Comparison of ENCODE assay signal across 10 cellular contexts in genomic region chrX:106177106-106177981, GRCh38. TPM values are rescaled to one million over a fixed set of nuclear protein-coding genes. Genes with fewer than 3 reads are reported as not detected.
A peak's percentile ranks its signal among the peaks of the same experiment; 100 is the strongest.
DNase-seq lines count a peak whose midpoint lies in the region; ATAC-seq, FAIRE-seq and TF ChIP-seq lines count a peak whose summit lies in the region.
"Had no signal": no experiment of that assay in that cellular context is flagged by ENCODE, and none has a peak within 500 bp of the region (broad histone marks: within the 10 kb centered on the region; RNA-seq: fewer than 3 reads in every experiment).

No MANE protein-coding gene starts in this region.

- peak; percentile 32 for FAIRE-seq in pancreas (lab: Jason Lieb, UNC)

- peak overlapping the region; percentile 66; the same call in 1 of the 2 replicates for H3K9ac ChIP-seq in ES-I3 (ENCODE audit: low read depth, low read length)

- H3K4me3 Mint-ChIP-seq in WTC11 = peak overlapping the region; percentile 80

- intact Hi-C loops in left cardiac atrium (cut with DNase I) = no loop called here
- intact Hi-C loops in pancreas (cut with DNase I) = no loop called here

- peaks cover 4% of the 10 kb centered on the region; the same call in 1 of the 2 replicates for H3K9me3 Mint-ChIP-seq in WTC11

- no peaks in the 10 kb centered on the region for H3K27me3 Mint-ChIP-seq in WTC11 (ENCODE audit: low read depth)

- peaks cover 18% of the 10 kb centered on the region for H3K4me1 Mint-ChIP-seq in WTC11

- CTCF ChIA-PET in WTC11 (lab: Charles Lee) = no interaction called here

- DNase-seq in WTC11 (ENCODE audit: low spot score) = peak; percentile 81
- peak; percentile 71 for DNase-seq in left cardiac atrium
- peak; percentile 24 to 69 (median 42) for DNase-seq in pancreas
- no peak for DNase-seq in NCI-H1092 treated with DMSO at 0.1 percent for 48 hours (lab: John Stamatoyannopoulos, UW)
- DNase-seq: small intestine had no signal

- H3K27me3 ChIP-seq in pancreas = no peaks in the 10 kb centered on the region
- H3K27me3 ChIP-seq: upper lobe of left lung had no signal

- H3K27ac ChIP-seq in pancreas = no peak overlapping the region
- H3K27ac ChIP-seq: upper lobe of left lung had no signal

- POLR2A ChIA-PET in WTC11 (lab: Charles Lee) = no interaction called here

- H3K4me1 ChIP-seq in ES-I3 (ENCODE audit: insufficient read depth, low read length) (no peaks in the 10 kb centered on the region), pancreas (no peaks in the 10 kb centered on the region)
- H3K4me1 ChIP-seq: upper lobe of left lung had no signal

- ATAC-seq in WTC11 = peak; percentile 99
- ATAC-seq in left cardiac atrium = peak; percentile 80 to 89
- ATAC-seq in pancreas = peak; percentile 67 to 92 (median 80)
- ATAC-seq in GM18511 (IDR thresholded peaks at IDR 0.05; ENCODE audit: unreplicated experiment) = no peak
- ATAC-seq in HG02610 (IDR thresholded peaks at IDR 0.05; ENCODE audit: unreplicated experiment) = no peak
- no peak for ATAC-seq in HG03280 (IDR thresholded peaks at IDR 0.05; ENCODE audit: unreplicated experiment)

- no peak for TF ChIP-seq CTCF in WTC11 (IDR thresholded peaks at IDR 0.05)
- TF ChIP-seq CTCF in pancreas (IDR thresholded peaks at IDR 0.05) = no peak

- H3K36me3 Mint-ChIP-seq in WTC11 = peaks cover 5% of the 10 kb centered on the region

- H3K36me3 ChIP-seq in ES-I3 (ENCODE audit: insufficient read depth, low read length) (no peaks in the 10 kb centered on the region), pancreas (no peaks in the 10 kb centered on the region)
- H3K36me3 ChIP-seq: upper lobe of left lung had no signal

- peak overlapping the region; percentile 82 for H3K27ac Mint-ChIP-seq in WTC11

- no peaks in the 10 kb centered on the region for H3K9me3 ChIP-seq in ES-I3 (ENCODE audit: control insufficient read depth, insufficient read depth, low read length)
- H3K9me3 ChIP-seq in pancreas = no peaks in the 10 kb centered on the region
- H3K9me3 ChIP-seq: upper lobe of left lung had no signal

- H3K4me3 ChIP-seq in pancreas = no peak overlapping the region
- H3K4me3 ChIP-seq: upper lobe of left lung had no signal

- 26 to 35% methylated on average over 22 of the region's 22 CpGs for WGBS in pancreas, 2 donors

TF ChIP-seq in WTC11, 78 proteins besides CTCF, POLR2A, EP300 and RAD21:
- TF ChIP-seq NFATC4 (CRISPR knock-in tag; IDR thresholded peaks at IDR 0.05) (no peak), FOXJ3 (CRISPR knock-in tag; IDR thresholded peaks at IDR 0.05; ENCODE audit: borderline replicate concordance) (no peak), ZBTB43 (CRISPR knock-in tag; IDR thresholded peaks at IDR 0.05) (no peak), ZNF281 (CRISPR knock-in tag; IDR thresholded peaks at IDR 0.05) (no peak), ZNF121 (CRISPR knock-in tag; IDR thresholded peaks at IDR 0.05) (no peak), RELA (CRISPR knock-in tag; IDR thresholded peaks at IDR 0.05; ENCODE audit: borderline replicate concordance) (no peak), HMGA2 (CRISPR knock-in tag; IDR thresholded peaks at IDR 0.05) (no peak), ZSCAN18 (CRISPR knock-in tag; IDR thresholded peaks at IDR 0.05) (no peak), SOX15 (CRISPR knock-in tag; IDR thresholded peaks at IDR 0.05) (no peak), JAZF1 (CRISPR knock-in tag; IDR thresholded peaks at IDR 0.05) (no peak), ERG (CRISPR knock-in tag; IDR thresholded peaks at IDR 0.05) (no peak), FOXP1 (CRISPR knock-in tag; IDR thresholded peaks at IDR 0.05; ENCODE audit: borderline replicate concordance) (no peak), MXD4 (CRISPR knock-in tag; IDR thresholded peaks at IDR 0.05; ENCODE audit: borderline replicate concordance) (no peak), TEAD1 (CRISPR knock-in tag; IDR thresholded peaks at IDR 0.05) (no peak), NFE2L1 (CRISPR knock-in tag; IDR thresholded peaks at IDR 0.05) (no peak), MAX (CRISPR knock-in tag; IDR thresholded peaks at IDR 0.05) (no peak), TEAD4 (CRISPR knock-in tag; IDR thresholded peaks at IDR 0.05) (no peak)

RNA-seq across cellular contexts. Expression of gene PWWP3B, which starts 9.2 kb away (rescaled TPM):
- 0.52 to 1.5 TPM (median 1.4 TPM) in 3 replicates for total RNA-seq in WTC11 (2021)
- total RNA-seq in left cardiac atrium = 1 to 10 TPM; 3.2 to 4.4 TPM
- total RNA-seq in pancreas = 10 to 100 TPM in 1 of 6 donors, 1 to 10 TPM in 5; 4.0 to 13.6 (median 5.8) TPM
- polyA plus RNA-seq in pancreas = 1 to 10 TPM; 6.9 to 7.5 TPM

Comparison
In these comparisons a context has a peak if more than half of its experiments do, and no peak if none do; other contexts are left out.
1. ATAC-seq: peak in WTC11 (single experiment), left cardiac atrium (2 of 2) and pancreas (4 of 4); none in GM18511 (single experiment), HG02610 (single experiment) and HG03280 (single experiment).